ENCODE assay signal across 1 cellular context in genomic region chr10:17506859-17507471, GRCh38.
TF ChIP-seq lines count a peak whose summit lies in the region.

No MANE protein-coding gene starts in this region.

TF ChIP-seq in K562, 482 proteins besides CTCF, POLR2A, EP300 and RAD21:
- TF ChIP-seq TBP (optimal IDR thresholded peaks at IDR 0.05; ENCODE audit: low read depth, low read length): no peak
- TF ChIP-seq DMBX1 (CRISPR knock-in tag; IDR thresholded peaks at IDR 0.05; ENCODE audit: borderline replicate concordance): no peak
- TF ChIP-seq FOSL1 (tag; conservative IDR thresholded peaks at IDR 0.05): no peak
- TF ChIP-seq NCOA6 (IDR thresholded peaks at IDR 0.05): 0 out of 2 replicates have a peak, but pooled peaks have one; percentile 9
- TF ChIP-seq ZNF592 (IDR thresholded peaks at IDR 0.05): peak; percentile 54; the same call in 1 of the 2 replicates
- TF ChIP-seq ZNF561 (CRISPR knock-in tag; conservative IDR thresholded peaks at IDR 0.05): no peak
- TF ChIP-seq DACH1 (IDR thresholded peaks at IDR 0.05; ENCODE audit: partially characterized antibody): no peak
- no peak for TF ChIP-seq KAT2B (IDR thresholded peaks at IDR 0.05; ENCODE audit: low read depth, low read length)
- TF ChIP-seq MEF2D (tag; conservative IDR thresholded peaks at IDR 0.05; ENCODE audit: low read depth): 0 out of 2 replicates have a peak, but pooled peaks have one; percentile 35
- no peak for TF ChIP-seq TEAD1 (CRISPR knock-in tag; IDR thresholded peaks at IDR 0.05)
- no peak for TF ChIP-seq MYNN (IDR thresholded peaks at IDR 0.05)
- TF ChIP-seq MYNN (CRISPR knock-in tag; IDR thresholded peaks at IDR 0.05): no peak
- no peak for TF ChIP-seq SMAD4 (CRISPR knock-in tag; conservative IDR thresholded peaks at IDR 0.05)
- TF ChIP-seq ESRRA (IDR thresholded peaks at IDR 0.05; ENCODE audit: borderline replicate concordance, low read depth): no peak
- TF ChIP-seq SIRT6 (IDR thresholded peaks at IDR 0.05; ENCODE audit: low read depth, low read length): no peak
- TF ChIP-seq PYGO2 (tag; IDR thresholded peaks at IDR 0.05): peak; percentile 11; the same call in 1 of the 2 replicates
- TF ChIP-seq YY1 (IDR thresholded peaks at IDR 0.05; ENCODE audit: borderline replicate concordance in 1 of 3, control insufficient read depth in 1 of 3, extremely low read depth in 1 of 3, insufficient read depth in 3 of 3, insufficient read length in 1 of 3, insufficient replicate concordance in 2 of 3, low read depth in 1 of 3, low read length in 2 of 3): peak in 1 of 3 experiments; percentile 23
- TF ChIP-seq CREB3 (tag; conservative IDR thresholded peaks at IDR 0.05; ENCODE audit: low read depth): peak; percentile 68; the same call in 1 of the 2 replicates
- no peak for TF ChIP-seq GMEB1 (CRISPR knock-in tag; IDR thresholded peaks at IDR 0.05)
- no peak for TF ChIP-seq ZNF668 (CRISPR knock-in tag; IDR thresholded peaks at IDR 0.05)
- TF ChIP-seq BCL6 (CRISPR knock-in tag; IDR thresholded peaks at IDR 0.05): no peak
- TF ChIP-seq ZBTB7A (IDR thresholded peaks at IDR 0.05; ENCODE audit: borderline replicate concordance, control insufficient read depth, low read depth, low read length): no peak
- no peak for TF ChIP-seq TEAD2 (tag; IDR thresholded peaks at IDR 0.05)
- 0 out of 2 replicates have a peak, but pooled peaks have one; percentile 58 for TF ChIP-seq EHMT2 (IDR thresholded peaks at IDR 0.05)
- 0 out of 4 replicates have a peak, but pooled peaks of 1 of the 2 experiments have one; percentile 46 for TF ChIP-seq KDM4B (IDR thresholded peaks at IDR 0.05; ENCODE audit: borderline replicate concordance in 2 of 2, low read depth in 1 of 2)
- TF ChIP-seq OTX1 (CRISPR knock-in tag; IDR thresholded peaks at IDR 0.05): no peak
- 0 out of 2 replicates have a peak, but pooled peaks have one; percentile 41 for TF ChIP-seq GATAD2A (IDR thresholded peaks at IDR 0.05)
